9 cellular contexts compared by ENCODE assay signal in genomic region chr14:73943083-73943482, GRCh38. TPM values are rescaled to one million over a fixed set of nuclear protein-coding genes. Genes with fewer than 3 reads are reported as not detected.
DNase-seq lines count a peak whose midpoint lies in the region; TF ChIP-seq lines count a peak whose summit lies in the region.
"Had no signal": no experiment of that assay in that cellular context is flagged by ENCODE, and none has a peak within 500 bp of the region (broad histone marks: within the 10 kb centered on the region; RNA-seq: fewer than 3 reads in every experiment).

No MANE protein-coding gene starts in this region.

- no peak for TF ChIP-seq POLR2A in NB4 (IDR thresholded peaks at IDR 0.05; ENCODE audit: extremely low read depth, insufficient read length)

- H3K4me3 ChIP-seq in NB4 (ENCODE audit: low read depth, low read length) (no peak overlapping the region), epithelial cell of esophagus (ENCODE audit: low read length) (no peak overlapping the region)

- H3K27ac Mint-ChIP-seq in Calu3 (ENCODE audit: unreplicated experiment): peak overlapping the region; percentile 76
- H3K27ac Mint-ChIP-seq: activated T-helper 2 cell treated with anti-CD3 and anti-CD28 coated beads, Interferon-gamma antibody, Interleukin-2, Interleukin-4, amounts not matched to agents 10 μg/mL and 5 μg/mL and 100 μg/mL, durations not matched to agents 14 hours and 24 hours and 36 hours had no signal

- H3K9me3 Mint-ChIP-seq in Calu3 (ENCODE audit: low read depth, unreplicated experiment): no peaks in the 10 kb centered on the region
- H3K9me3 Mint-ChIP-seq: activated T-helper 2 cell treated with anti-CD3 and anti-CD28 coated beads, Interferon-gamma antibody, Interleukin-2, Interleukin-4, amounts not matched to agents 10 μg/mL and 5 μg/mL and 100 μg/mL, durations not matched to agents 14 hours and 24 hours and 36 hours had no signal

- no TSS peak for BruUV-seq in Calu3 (replicated peaks; lab: Mats Ljungman, UMichigan)

- peaks cover 5% of the 10 kb centered on the region for H3K36me3 Mint-ChIP-seq in Calu3 (ENCODE audit: insufficient read depth, unreplicated experiment)

- peaks cover 12% of the 10 kb centered on the region for H3K4me1 Mint-ChIP-seq in Calu3 (ENCODE audit: low read depth, unreplicated experiment)

- peaks cover 13% of the 10 kb centered on the region for H3K27me3 Mint-ChIP-seq in Calu3 (ENCODE audit: unreplicated experiment)

- TF ChIP-seq CTCF in Calu3 (IDR thresholded peaks at IDR 0.05; ENCODE audit: unreplicated experiment): no peak
- TF ChIP-seq CTCF in NB4 (IDR thresholded peaks at IDR 0.05; ENCODE audit: low read depth, low read length): no peak
- no peak for TF ChIP-seq CTCF in epithelial cell of esophagus (IDR thresholded peaks at IDR 0.05; ENCODE audit: insufficient read depth, low read depth, low read length, missing control alignments)

- H3K4me3 Mint-ChIP-seq in Calu3 (ENCODE audit: low read depth, unreplicated experiment): no peak overlapping the region

- DNase-seq in Calu3 (no peak), NB4 (ENCODE audit: low read depth) (peak; percentile 93), epithelial cell of esophagus (ENCODE audit: low read depth) (peak; percentile 67), non-pigmented ciliary epithelial cell (ENCODE audit: low read depth) (peak; percentile 9), germinal center (ENCODE audit: low spot score) (no peak), NCI-H69 (lab: John Stamatoyannopoulos, UW) (no peak), dermis blood vessel endothelial cell (no peak), NAMALWA (ENCODE audit: low spot score) (no peak)

- CTCF ChIA-PET in Calu3 (lab: Charles Lee): interaction anchor here (0.6 kb wide), 1 partner anchor 14 kb away, joined by 3 read pairs; no protein-coding TSS in a partner anchor

- intact Hi-C loops in Calu3 (cut with micrococcal nuclease; ENCODE audit: unreplicated experiment): no loop called here

RNA-seq across cellular contexts. Expression of gene FAM161B, which starts 6.8 kb away (rescaled TPM):
- total RNA-seq in Calu3 (2022) (1.6 and 1.7 TPM in 2 replicates), dermis blood vessel endothelial cell (3.2 and 3.4 TPM in 2 replicates)

RNA-seq across cellular contexts. Expression of gene COQ6, which starts 7.0 kb away (rescaled TPM):
- 21.9 and 24.5 TPM in 2 replicates for total RNA-seq in Calu3 (2022)
- 20.2 and 28.8 TPM in 2 replicates for total RNA-seq in dermis blood vessel endothelial cell

RNA-seq across cellular contexts. Expression of gene ZNF410, which starts 56.4 kb away (rescaled TPM):
- total RNA-seq in Calu3 (2022): 37.6 and 39.7 TPM in 2 replicates
- total RNA-seq in dermis blood vessel endothelial cell: 60.1 and 71.6 TPM in 2 replicates

Comparison
In these comparisons a context has a peak if more than half of its experiments do, and no peak if none do; other contexts are left out.
1. DNase-seq: peak in NB4 (single experiment), epithelial cell of esophagus (single experiment) and non-pigmented ciliary epithelial cell (single experiment); none in Calu3 (single experiment), germinal center (single experiment), NCI-H69 (single experiment), dermis blood vessel endothelial cell (single experiment) and NAMALWA (single experiment).